In genomic region chr5:133892774-133893173, GRCh38 we compare ENCODE assay signal across 22 cellular contexts.
"Had no signal": no experiment of that assay in that cellular context is flagged by ENCODE, and none has a peak within 500 bp of the region (broad histone marks: within the 10 kb centered on the region; RNA-seq: fewer than 3 reads in every experiment).

No MANE protein-coding gene starts in this region.

- H3K9me3 ChIP-seq: ascending aorta, SJSA1, SK-N-SH had no signal

- H3K36me3 ChIP-seq: ascending aorta, cardiac muscle cell, SJSA1 had no signal

- H3K27me3 ChIP-seq: ascending aorta, cardiac muscle cell had no signal

- H3K9me2 ChIP-seq: SK-N-SH had no signal

- ATAC-seq: activated CD8-positive, alpha-beta T cell treated with anti-CD3 and anti-CD28 coated beads for 36 hours; activated T-cell treated with anti-CD3 and anti-CD28 coated beads, Interleukin-2, amount 50 U/mL, for 72 hours; activated T-helper 17 cell treated with anti-CD3 and anti-CD28 coated beads, Interleukin-2, amount 50 U/mL, for 72 hours had no signal

- H3K4me2 ChIP-seq: SK-N-SH had no signal

- H3K4me3 ChIP-seq: ascending aorta, cardiac muscle cell, SJSA1 had no signal

- H3K9ac ChIP-seq: SK-N-SH had no signal

- DNase-seq: activated CD4-positive, alpha-beta T cell treated with anti-CD3 and anti-CD28 coated beads, Interleukin-2, amount 10 ng/mL, durations not matched to agents 24 days and 14 days; activated CD4-positive, alpha-beta T cell treated with anti-CD3 and anti-CD28 coated beads, Interleukin-2, amount 50 U/mL, for 4 hours; activated CD8-positive, alpha-beta T cell treated with anti-CD3 and anti-CD28 coated beads for 36 hours; activated effector memory CD4-positive, alpha-beta T cell treated with anti-CD3 and anti-CD28 coated beads, Interleukin-2, amount 50 U/mL, for 16 hours; activated naive CD4-positive, alpha-beta T cell treated with Interleukin-2 at 50 U/mL for 16 hours; activated naive CD8-positive, alpha-beta T cell treated with anti-CD3 and anti-CD28 coated beads, Interleukin-2, amount 10 ng/mL, durations not matched to agents 7 days and 5 days; activated T-cell treated with anti-CD3 and anti-CD28 coated beads, Interleukin-2, amount 50 U/mL, for 1 hour; activated T-cell treated with anti-CD3 and anti-CD28 coated beads, Interleukin-2, amount 50 U/mL, for 72 hours; amygdala; NCI-H1105; NCI-H1417 treated with DMSO at 0.1 percent for 48 hours; NCI-H187 treated with DMSO at 0.1 percent for 48 hours; NCI-H2081 treated with DMSO at 0.1 percent for 48 hours; NCI-H345; NCI-H524 treated with DMSO at 0.1 percent for 48 hours; OCI-M1; SHP77 treated with DMSO at 0.1 percent for 48 hours; SK-N-SH had no signal

- H3K27ac ChIP-seq: ascending aorta, cardiac muscle cell, SJSA1 had no signal

- H3K4me1 ChIP-seq: ascending aorta, SJSA1 had no signal
